Comparison of ENCODE assay signal across 9 cellular contexts in genomic region chr2:73830871-73831401, GRCh38. TPM values are rescaled to one million over a fixed set of nuclear protein-coding genes. Genes with fewer than 3 reads are reported as not detected.
DNase-seq lines count a peak whose midpoint lies in the region; ATAC-seq and TF ChIP-seq lines count a peak whose summit lies in the region.
"Had no signal": no experiment of that assay in that cellular context is flagged by ENCODE, and none has a peak within 500 bp of the region (broad histone marks: within the 10 kb centered on the region; RNA-seq: fewer than 3 reads in every experiment).

No MANE protein-coding gene starts in this region.

- H3K4me3 ChIP-seq in GM23338 (no peak overlapping the region), stomach (no peak overlapping the region)

- H3K4me1 ChIP-seq in GM23338 (ENCODE audit: insufficient read depth) (peaks cover 10% of the 10 kb centered on the region), stomach (peaks cover 7 to 42% (median 32%) of the 10 kb centered on the region in 4 donors)

- peaks cover 6% of the 10 kb centered on the region for H3K27me3 Mint-ChIP-seq in GM23338 (ENCODE audit: insufficient read depth, low read depth, poor library complexity)
- H3K27me3 Mint-ChIP-seq in activated CD4-positive, alpha-beta T cell treated with anti-CD3 and anti-CD28 coated beads, Interleukin-2, amount 10 ng/mL, durations not matched to agents 24 days and 14 days, result no peaks in the 10 kb centered on the region

- no peaks in the 10 kb centered on the region for H3F3A ChIP-seq in GM23338 (replicated peaks; ENCODE audit: low read depth)

- TF ChIP-seq POLR2A in stomach (IDR thresholded peaks at IDR 0.05), result no peak

- peaks cover 38% of the 10 kb centered on the region for H3K36me3 Mint-ChIP-seq in GM23338 (ENCODE audit: low read depth)
- H3K36me3 Mint-ChIP-seq in activated CD4-positive, alpha-beta T cell treated with anti-CD3 and anti-CD28 coated beads, Interleukin-2, amount 10 ng/mL, durations not matched to agents 24 days and 14 days (ENCODE audit: low read depth), result peaks cover 41% of the 10 kb centered on the region

- no peak for TF ChIP-seq EP300 in stomach (IDR thresholded peaks at IDR 0.05)

- no peak for DNase-seq in GM23338 (ENCODE audit: low spot score)
- peak; percentile 67 for DNase-seq in activated CD4-positive, alpha-beta T cell treated with anti-CD3 and anti-CD28 coated beads, Interleukin-2, amount 10 ng/mL, durations not matched to agents 24 days and 14 days
- DNase-seq in stimulated activated CD4-positive, alpha-beta T cell treated with anti-CD3 and anti-CD28 coated beads, Interleukin-15, amount 100 ng/mL, for 24 hours, result peak; percentile 44
- no peak for DNase-seq in NCI-H2171 treated with DMSO at 0.1 percent for 48 hours (lab: John Stamatoyannopoulos, UW)
- no peak for DNase-seq in stomach
- DNase-seq: head of caudate nucleus had no signal

- 78 to 86% (median 84%) methylated on average over 11 of the region's 11 CpGs for WGBS in stomach, 5 donors

- peaks cover 16% of the 10 kb centered on the region; the same call in 1 of the 2 replicates for H3K36me3 ChIP-seq in GM23338 (ENCODE audit: insufficient read depth)
- H3K36me3 ChIP-seq in stomach, result peaks cover 0 to 49% (median 38%) of the 10 kb centered on the region in 4 donors

- no peak for ATAC-seq in GM23338
- peak; percentile 80 for ATAC-seq in esophagus mucosa
- ATAC-seq in GM18867 (IDR thresholded peaks at IDR 0.05; ENCODE audit: unreplicated experiment), result no peak
- ATAC-seq in HG02970 (IDR thresholded peaks at IDR 0.05; ENCODE audit: low FRiP score, unreplicated experiment), result no peak

- no peak overlapping the region for H3K27ac ChIP-seq in GM23338 (ENCODE audit: low read depth)
- H3K27ac ChIP-seq in stomach, result peak overlapping the region in 2 of 5 donors; percentile 93 to 96

- no peak overlapping the region for H2AFZ ChIP-seq in GM23338

- H3K9me2 ChIP-seq in GM23338 (ENCODE audit: insufficient read depth), result no peaks in the 10 kb centered on the region

- intact Hi-C loops in activated CD4-positive, alpha-beta T cell treated with anti-CD3 and anti-CD28 coated beads, Interleukin-2, amount 10 ng/mL, durations not matched to agents 24 days and 14 days (cut with micrococcal nuclease), result loop anchor here (1.0 to 2.0 kb wide), 6 partner anchors 28 to 368 kb away; partner anchors contain the start of genes DGUOK and MTHFD2
- intact Hi-C loops in stomach (cut with DNase I; ENCODE audit: low total_unique reads), result loop anchor here (10.0 kb wide), 1 partner anchor 94 kb away; the partner anchor contains the start of gene DGUOK

- peak overlapping the region; percentile 86; the same call in 2 of the 3 replicates for H3K4me3 Mint-ChIP-seq in GM23338
- H3K4me3 Mint-ChIP-seq in activated CD4-positive, alpha-beta T cell treated with anti-CD3 and anti-CD28 coated beads, Interleukin-2, amount 10 ng/mL, durations not matched to agents 24 days and 14 days, result peak overlapping the region; percentile 97

- TF ChIP-seq CTCF in GM23338 (conservative IDR thresholded peaks at IDR 0.05; ENCODE audit: low read depth in 2 of 2), result no peak
- TF ChIP-seq CTCF in stomach (IDR thresholded peaks at IDR 0.05), result no peak

- peaks cover 30% of the 10 kb centered on the region for H3K79me2 ChIP-seq in GM23338 (replicated peaks; ENCODE audit: insufficient read depth)

- no peak overlapping the region for H3K4me2 ChIP-seq in GM23338

- no peaks in the 10 kb centered on the region for H3K9me3 ChIP-seq in stomach

- no peak overlapping the region for H3K27ac Mint-ChIP-seq in GM23338
- peak overlapping the region; percentile 96 for H3K27ac Mint-ChIP-seq in activated CD4-positive, alpha-beta T cell treated with anti-CD3 and anti-CD28 coated beads, Interleukin-2, amount 10 ng/mL, durations not matched to agents 24 days and 14 days

- peaks cover 28% of the 10 kb centered on the region for H3K4me1 Mint-ChIP-seq in GM23338
- H3K4me1 Mint-ChIP-seq in activated CD4-positive, alpha-beta T cell treated with anti-CD3 and anti-CD28 coated beads, Interleukin-2, amount 10 ng/mL, durations not matched to agents 24 days and 14 days, result peaks cover 40% of the 10 kb centered on the region

- no peaks in the 10 kb centered on the region for H3K27me3 ChIP-seq in GM23338 (ENCODE audit: insufficient read depth)
- no peaks in the 10 kb centered on the region for H3K27me3 ChIP-seq in stomach

- H4K20me1 ChIP-seq in GM23338 (replicated peaks; ENCODE audit: insufficient read depth), result peaks cover 4% of the 10 kb centered on the region; the same call in 1 of the 2 replicates

- no peaks in the 10 kb centered on the region for H3K9me3 Mint-ChIP-seq in GM23338
- H3K9me3 Mint-ChIP-seq in activated CD4-positive, alpha-beta T cell treated with anti-CD3 and anti-CD28 coated beads, Interleukin-2, amount 10 ng/mL, durations not matched to agents 24 days and 14 days, result peaks cover 8% of the 10 kb centered on the region

TF ChIP-seq in GM23338, 12 proteins besides CTCF, POLR2A, EP300 and RAD21:
- TF ChIP-seq, protein P1, sequence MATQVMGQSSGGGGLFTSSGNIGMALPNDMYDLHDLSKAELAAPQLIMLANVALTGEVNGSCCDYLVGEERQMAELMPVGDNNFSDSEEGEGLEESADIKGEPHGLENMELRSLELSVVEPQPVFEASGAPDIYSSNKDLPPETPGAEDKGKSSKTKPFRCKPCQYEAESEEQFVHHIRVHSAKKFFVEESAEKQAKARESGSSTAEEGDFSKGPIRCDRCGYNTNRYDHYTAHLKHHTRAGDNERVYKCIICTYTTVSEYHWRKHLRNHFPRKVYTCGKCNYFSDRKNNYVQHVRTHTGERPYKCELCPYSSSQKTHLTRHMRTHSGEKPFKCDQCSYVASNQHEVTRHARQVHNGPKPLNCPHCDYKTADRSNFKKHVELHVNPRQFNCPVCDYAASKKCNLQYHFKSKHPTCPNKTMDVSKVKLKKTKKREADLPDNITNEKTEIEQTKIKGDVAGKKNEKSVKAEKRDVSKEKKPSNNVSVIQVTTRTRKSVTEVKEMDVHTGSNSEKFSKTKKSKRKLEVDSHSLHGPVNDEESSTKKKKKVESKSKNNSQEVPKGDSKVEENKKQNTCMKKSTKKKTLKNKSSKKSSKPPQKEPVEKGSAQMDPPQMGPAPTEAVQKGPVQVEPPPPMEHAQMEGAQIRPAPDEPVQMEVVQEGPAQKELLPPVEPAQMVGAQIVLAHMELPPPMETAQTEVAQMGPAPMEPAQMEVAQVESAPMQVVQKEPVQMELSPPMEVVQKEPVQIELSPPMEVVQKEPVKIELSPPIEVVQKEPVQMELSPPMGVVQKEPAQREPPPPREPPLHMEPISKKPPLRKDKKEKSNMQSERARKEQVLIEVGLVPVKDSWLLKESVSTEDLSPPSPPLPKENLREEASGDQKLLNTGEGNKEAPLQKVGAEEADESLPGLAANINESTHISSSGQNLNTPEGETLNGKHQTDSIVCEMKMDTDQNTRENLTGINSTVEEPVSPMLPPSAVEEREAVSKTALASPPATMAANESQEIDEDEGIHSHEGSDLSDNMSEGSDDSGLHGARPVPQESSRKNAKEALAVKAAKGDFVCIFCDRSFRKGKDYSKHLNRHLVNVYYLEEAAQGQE (IDR thresholded peaks at IDR 0.05; ENCODE audit: unreplicated experiment), result no peak
- TF ChIP-seq EZH2 (IDR thresholded peaks at IDR 0.05; ENCODE audit: low read depth, unreplicated experiment) (no peak), EZH2phosphoT487 (IDR thresholded peaks at IDR 0.05; ENCODE audit: unreplicated experiment) (no peak), ZNF331 (CRISPR knock-in tag; IDR thresholded peaks at IDR 0.05; ENCODE audit: low read depth) (no peak), NANOG (IDR thresholded peaks at IDR 0.05; ENCODE audit: borderline replicate concordance) (no peak), CREB1 (CRISPR knock-in tag; IDR thresholded peaks at IDR 0.05; ENCODE audit: low read depth) (no peak), STAT1 (IDR thresholded peaks at IDR 0.05; ENCODE audit: unreplicated experiment) (no peak), ETS1 (IDR thresholded peaks at IDR 0.05) (no peak)

RNA-seq across cellular contexts. Expression of gene STAMBP, which starts 2.2 kb away (rescaled TPM):
- 33.9 and 40.4 TPM in 2 replicates for total RNA-seq in GM23338 (2014; rRNA removed; shearing (Covaris generic))
- 89.7 and 106 TPM in 2 replicates for polyA plus RNA-seq in GM23338 (2016; fragmentation: Nextera tagmentation; extraction: Ambion mirVana)
- 58.4 and 59.9 TPM in 2 replicates for total RNA-seq in activated CD4-positive, alpha-beta T cell treated with anti-CD3 and anti-CD28 coated beads, Interleukin-2, amount 10 ng/mL, durations not matched to agents 24 days and 14 days
- total RNA-seq in esophagus mucosa, result 33.5 TPM
- total RNA-seq in stomach, result 10 to 100 TPM; 22.6 to 84.9 (median 50.4) TPM
- 10 to 100 TPM; 28.0 to 34.1 (median 32.2) TPM for polyA plus RNA-seq in stomach

RNA-seq across cellular contexts. Expression of gene C2orf78, which starts 47.0 kb away (rescaled TPM):
- 0.14 TPM in 1 of 2 replicates, not detected in the other for total RNA-seq in GM23338 (2014; rRNA removed; shearing (Covaris generic))
- polyA plus RNA-seq in GM23338 (2016; fragmentation: Nextera tagmentation; extraction: Ambion mirVana) (0.14 and 0.18 TPM in 2 replicates), stomach (not detected)
- 0.07 TPM in 1 of 2 replicates, not detected in the other for total RNA-seq in activated CD4-positive, alpha-beta T cell treated with anti-CD3 and anti-CD28 coated beads, Interleukin-2, amount 10 ng/mL, durations not matched to agents 24 days and 14 days
- total RNA-seq in esophagus mucosa (not detected), stomach (not detected)

RNA-seq across cellular contexts. Expression of gene DUSP11, which starts 51.0 kb away (rescaled TPM):
- total RNA-seq in GM23338 (2014; rRNA removed; shearing (Covaris generic)), result 19.1 and 23.3 TPM in 2 replicates
- polyA plus RNA-seq in GM23338 (2016; fragmentation: Nextera tagmentation; extraction: Ambion mirVana) (21.0 TPM in 2 replicates), stomach (10 to 100 TPM; 16.7 to 25.4 (median 17.1) TPM)
- total RNA-seq in activated CD4-positive, alpha-beta T cell treated with anti-CD3 and anti-CD28 coated beads, Interleukin-2, amount 10 ng/mL, durations not matched to agents 24 days and 14 days, result 38.1 and 39.5 TPM in 2 replicates
- total RNA-seq in esophagus mucosa (28.8 TPM), stomach (10 to 100 TPM in 3 of 5 donors, 1 to 10 TPM in 2; 9.0 to 45.2 (median 14.3) TPM)

Comparison
In these comparisons a context has a peak if more than half of its experiments do, and no peak if none do; other contexts are left out.
1. DNase-seq: peak in activated CD4-positive, alpha-beta T cell treated with anti-CD3 and anti-CD28 coated beads, Interleukin-2, amount 10 ng/mL, durations not matched to agents 24 days and 14 days (single experiment) and stimulated activated CD4-positive, alpha-beta T cell treated with anti-CD3 and anti-CD28 coated beads, Interleukin-15, amount 100 ng/mL, for 24 hours (single experiment); none in GM23338 (single experiment), NCI-H2171 treated with DMSO at 0.1 percent for 48 hours (single experiment) and stomach (single experiment).